ENCODE assay signal across 1 cellular context in the genomic region with DNA sequence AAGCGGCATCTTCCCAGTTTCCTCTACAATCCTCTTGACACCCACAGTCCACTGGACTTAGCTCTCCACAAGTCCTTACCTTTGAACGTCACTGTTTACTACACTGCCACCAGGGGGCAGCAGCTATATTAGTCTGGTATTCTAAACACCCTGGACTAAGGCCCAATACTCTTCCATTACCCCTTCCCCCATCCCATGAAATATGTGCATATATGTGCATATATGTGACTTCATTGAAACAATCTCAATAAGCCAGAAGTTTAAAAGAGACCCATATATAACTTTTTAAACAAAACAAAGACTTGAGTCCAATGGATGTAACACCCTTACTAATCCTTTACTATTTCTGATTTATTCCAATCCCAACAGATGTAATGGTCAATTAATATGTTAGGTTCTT.
TF ChIP-seq lines count a peak whose summit lies in the region.

No MANE protein-coding gene starts in this region.

TF ChIP-seq in endothelial cell of umbilical vein, 7 proteins besides CTCF, POLR2A, EP300 and RAD21 (continued from another document):
- TF ChIP-seq EZH2 (IDR thresholded peaks at IDR 0.05; ENCODE audit: borderline replicate concordance, low read depth, low read length, severe bottlenecking) (no peak), GATA2 (IDR thresholded peaks at IDR 0.05; ENCODE audit: insufficient read depth, insufficient read length, low read depth, low read length) (no peak), JUN (IDR thresholded peaks at IDR 0.05; ENCODE audit: borderline replicate concordance, insufficient read depth, insufficient read length, low read depth) (no peak)
- TF ChIP-seq, protein P1, sequence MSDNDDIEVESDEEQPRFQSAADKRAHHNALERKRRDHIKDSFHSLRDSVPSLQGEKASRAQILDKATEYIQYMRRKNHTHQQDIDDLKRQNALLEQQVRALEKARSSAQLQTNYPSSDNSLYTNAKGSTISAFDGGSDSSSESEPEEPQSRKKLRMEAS (IDR thresholded peaks at IDR 0.05; ENCODE audit: insufficient read depth, insufficient read length) = no peak
